ENCODE assay signal across 8 cellular contexts in genomic region chr2:110732422-110733413, GRCh38. TPM values are rescaled to one million over a fixed set of nuclear protein-coding genes. Genes with fewer than 3 reads are reported as not detected.
DNase-seq lines count a peak whose midpoint lies in the region; ATAC-seq lines count a peak whose summit lies in the region.

ACOXL (plus strand) TSS chr2:110732573; CDS start chr2:110768390, 35,817 bp downstream.

- ATAC-seq in esophagus mucosa (peak; percentile 72), HG02623 (IDR thresholded peaks at IDR 0.05; ENCODE audit: unreplicated experiment) (no peak)

- peaks cover 24% of the 10 kb centered on the region for H3K27me3 ChIP-seq in H7 (ENCODE audit: control insufficient read depth, insufficient read depth, low read length)

- no peaks in the 10 kb centered on the region for H3K36me3 ChIP-seq in H7 (replicated peaks; ENCODE audit: control insufficient read depth, insufficient read depth, low read length)

- intact Hi-C loops in posterior vena cava (cut with DNase I) = no loop called here

- H3K4me3 ChIP-seq in H7 (ENCODE audit: insufficient read depth, low read depth, low read length) = peak within 1 kb of the TSS; percentile 74

- DNase-seq in H7 (peak; percentile 94), NCI-H69 (lab: John Stamatoyannopoulos, UW) (peak; percentile 74), posterior vena cava (ENCODE audit: low spot score) (peak; percentile 68), cerebellar cortex (ENCODE audit: low spot score) (no peak)
- no peak for DNase-seq in activated effector memory CD4-positive, alpha-beta T cell treated with anti-CD3 and anti-CD28 coated beads, Interleukin-2, amount 50 U/mL, for 16 hours
- DNase-seq in activated CD8-positive, alpha-beta memory T cell treated with anti-CD3 and anti-CD28 coated beads for 24 hours = no peak

RNA-seq across cellular contexts. Expression of gene ACOXL, which starts in this region (rescaled TPM):
- 2.7 and 6.0 TPM in 2 replicates for total RNA-seq in H7 (2014; rRNA removed; shearing (Covaris generic))
- not detected for total RNA-seq in esophagus mucosa
- total RNA-seq in posterior vena cava = not detected

Comparison
In these comparisons a context has a peak if more than half of its experiments do, and no peak if none do; other contexts are left out.
1. Peak in ATAC-seq in esophagus mucosa; RNA of the gene not detected or under 1 TPM.
2. Peak in DNase-seq in posterior vena cava; RNA of the gene not detected or under 1 TPM.
3. DNase-seq: peak in H7 (single experiment) and NCI-H69 (single experiment); none in cerebellar cortex (single experiment), activated effector memory CD4-positive, alpha-beta T cell treated with anti-CD3 and anti-CD28 coated beads, Interleukin-2, amount 50 U/mL, for 16 hours (single experiment) and activated CD8-positive, alpha-beta memory T cell treated with anti-CD3 and anti-CD28 coated beads for 24 hours (single experiment).